ENCODE assay signal across 8 cellular contexts in genomic region chr5:32489791-32490581, GRCh38. TPM values are rescaled to one million over a fixed set of nuclear protein-coding genes. Genes with fewer than 3 reads are reported as not detected.
DNase-seq lines count a peak whose midpoint lies in the region; ATAC-seq, FAIRE-seq and TF ChIP-seq lines count a peak whose summit lies in the region.

No MANE protein-coding gene starts in this region.

- no peak overlapping the region for H3K4me3 Mint-ChIP-seq in astrocyte (ENCODE audit: unreplicated experiment)

- peak overlapping the region; percentile 64 for H3K4me2 ChIP-seq in astrocyte (ENCODE audit: low read length)

- DNase-seq in AG04449 (ENCODE audit: low read depth, low spot score), result no peak
- DNase-seq in NCI-H187 treated with DMSO at 0.1 percent for 48 hours (lab: John Stamatoyannopoulos, UW), result peak; percentile 33
- DNase-seq in T-helper 9 cell, result peak; percentile 73
- peak; percentile 67 for DNase-seq in astrocyte (ENCODE audit: low read depth)
- peak; percentile 45 for DNase-seq in hepatic stellate cell (ENCODE audit: low spot score)
- DNase-seq in skeletal muscle cell (ENCODE audit: low read depth), result peak; percentile 76

- CTCF ChIA-PET in AG04449 (lab: Yijun Ruan, JAX), result interaction anchor here (0.6 to 8.3 kb wide), 55 partner anchors 9 to 935 kb away, joined by 3 to 449 read pairs (median 4); partner anchors contain the start of gene SUB1

- H3K9me3 Mint-ChIP-seq in astrocyte (ENCODE audit: unreplicated experiment), result peaks cover 4% of the 10 kb centered on the region

- H3K27ac ChIP-seq in astrocyte (ENCODE audit: low read depth, low read length), result no peak overlapping the region

- no peak for FAIRE-seq in astrocyte (lab: Jason Lieb, UNC)

- H3K4me3 ChIP-seq in AG04449 (ENCODE audit: low read depth, low read length) (no peak overlapping the region; the same call in 1 of the 2 replicates), astrocyte (ENCODE audit: insufficient read depth, low read depth, low read length) (no peak overlapping the region), skeletal muscle cell (ENCODE audit: low read depth, low read length) (no peak overlapping the region)

- peak overlapping the region; percentile 38 for H2AFZ ChIP-seq in astrocyte (ENCODE audit: low read depth, low read length)

- H4K20me1 ChIP-seq in astrocyte (ENCODE audit: insufficient read depth, low read length), result no peaks in the 10 kb centered on the region

- H3K4me1 Mint-ChIP-seq in astrocyte (ENCODE audit: low read depth, unreplicated experiment), result no peaks in the 10 kb centered on the region

- H3K36me3 ChIP-seq in astrocyte (ENCODE audit: insufficient read depth, low read length), result no peaks in the 10 kb centered on the region

- no peaks in the 10 kb centered on the region for H3K36me3 Mint-ChIP-seq in astrocyte (ENCODE audit: low read depth, unreplicated experiment)

- H3K9ac ChIP-seq in astrocyte (ENCODE audit: low read length), result peak overlapping the region; percentile 14

- peaks cover 5% of the 10 kb centered on the region for H3K4me1 ChIP-seq in astrocyte (ENCODE audit: insufficient read depth, low read length)

- no peaks in the 10 kb centered on the region for H3K9me3 ChIP-seq in astrocyte (ENCODE audit: insufficient read depth, low read depth, low read length)

- POLR2A ChIA-PET in AG04449 (lab: Yijun Ruan, JAX), result interaction anchor here (1.0 kb wide), 1 partner anchor 100 kb away, joined by 4 read pairs; no protein-coding TSS in a partner anchor

- TF ChIP-seq CTCF in AG04449 (IDR thresholded peaks at IDR 0.05; ENCODE audit: insufficient read depth, low read length, missing control alignments) (peak; percentile 65), astrocyte (IDR thresholded peaks at IDR 0.05; ENCODE audit: insufficient read depth, low read depth, low read length) (peak; percentile 71)

- H3K27me3 Mint-ChIP-seq in astrocyte (ENCODE audit: low read depth, unreplicated experiment), result peaks cover 16% of the 10 kb centered on the region

- H3K79me2 ChIP-seq in astrocyte (ENCODE audit: insufficient read depth, low read length), result no peaks in the 10 kb centered on the region

- ATAC-seq in GM21360 (IDR thresholded peaks at IDR 0.05; ENCODE audit: unreplicated experiment), result peak; percentile 76
- no peak for ATAC-seq in HG03565 (IDR thresholded peaks at IDR 0.05; ENCODE audit: unreplicated experiment)

- no peak overlapping the region for H3K27ac Mint-ChIP-seq in astrocyte (ENCODE audit: unreplicated experiment)

- H3K27me3 ChIP-seq in astrocyte (ENCODE audit: insufficient read depth, low read length), result no peaks in the 10 kb centered on the region

RNA-seq across cellular contexts. Expression of gene ZFR, which starts 45.4 kb away (rescaled TPM):
- 65.8 and 68.4 TPM in 2 replicates for total RNA-seq in astrocyte
